ENCODE assay signal across 17 cellular contexts in genomic region chr7:26457702-26458327, GRCh38.
"Had no signal": no experiment of that assay in that cellular context is flagged by ENCODE, and none has a peak within 500 bp of the region (broad histone marks: within the 10 kb centered on the region; RNA-seq: fewer than 3 reads in every experiment).

No MANE protein-coding gene starts in this region.

- H3K4me1 Mint-ChIP-seq: immature natural killer cell; stimulated activated naive CD8-positive, alpha-beta T cell treated with anti-CD3 and anti-CD28 coated beads, Interleukin-15, amount 100 ng/mL, for 72 hours had no signal

- ATAC-seq: activated CD8-positive, alpha-beta T cell treated with anti-CD3 and anti-CD28 coated beads, Interleukin-2, amount 10 ng/mL, durations not matched to agents 7 days and 5 days; left colon; stimulated activated naive CD8-positive, alpha-beta T cell treated with anti-CD3 and anti-CD28 coated beads, Interleukin-15, amount 100 ng/mL, for 72 hours had no signal

- H3K36me3 Mint-ChIP-seq: immature natural killer cell had no signal

- H3K27me3 ChIP-seq: cardiac muscle cell, vagina had no signal

- H3K4me3 ChIP-seq: cardiac muscle cell, thoracic aorta, vagina had no signal

- H3K9me3 Mint-ChIP-seq: activated T-helper 1 cell treated with anti-CD3 and anti-CD28 coated beads, Interleukin-12 subunit alpha, Interleukin-12 subunit beta, Interleukin-2, Interleukin-4 antibody, amounts not matched to agents 30 ng/mL and 10 ng/mL and 1 ng/mL, durations not matched to agents 14 hours and 24 hours and 36 hours; immature natural killer cell; neural crest cell; stimulated activated naive CD8-positive, alpha-beta T cell treated with anti-CD3 and anti-CD28 coated beads, Interleukin-15, amount 100 ng/mL, for 72 hours; T-helper 1 cell treated with Interleukin-12 subunit alpha and Interleukin-12 subunit beta and Interleukin-4 antibody, amounts not matched to agents 30 μg/mL and 1 μg/mL, for 36 hours had no signal

- H3K27ac Mint-ChIP-seq: activated CD8-positive, alpha-beta T cell treated with anti-CD3 and anti-CD28 coated beads, Interleukin-2, amount 10 ng/mL, durations not matched to agents 7 days and 5 days; activated T-helper 1 cell treated with anti-CD3 and anti-CD28 coated beads, Interleukin-12 subunit alpha, Interleukin-12 subunit beta, Interleukin-2, Interleukin-4 antibody, amounts not matched to agents 30 ng/mL and 10 ng/mL and 1 ng/mL, durations not matched to agents 14 hours and 24 hours and 36 hours; immature natural killer cell; stimulated activated naive CD8-positive, alpha-beta T cell treated with anti-CD3 and anti-CD28 coated beads, Interleukin-15, amount 100 ng/mL, for 72 hours; T-helper 1 cell treated with Interleukin-12 subunit alpha and Interleukin-12 subunit beta and Interleukin-4 antibody, amounts not matched to agents 30 μg/mL and 1 μg/mL, for 36 hours had no signal

- H3K4me1 ChIP-seq: vagina had no signal

- DNase-seq: activated CD4-positive, alpha-beta T cell treated with anti-CD3 and anti-CD28 coated beads for 48 hours; activated CD8-positive, alpha-beta memory T cell treated with anti-CD3 and anti-CD28 coated beads, Interleukin-2, amount 50 U/mL, for 48 hours; activated CD8-positive, alpha-beta T cell treated with anti-CD3 and anti-CD28 coated beads, Interleukin-2, amount 10 ng/mL, durations not matched to agents 7 days and 5 days; activated naive CD4-positive, alpha-beta T cell treated with Interleukin-2 at 50 U/mL for 16 hours; effector CD4-positive, alpha-beta T cell; immature natural killer cell; left colon; mammary epithelial cell; stimulated activated CD4-positive, alpha-beta T cell treated with anti-CD3 and anti-CD28 coated beads, Interleukin-4, amount 100 ng/mL, for 1 hour; stimulated activated CD8-positive, alpha-beta memory T cell treated with anti-CD3 and anti-CD28 coated beads, Interleukin-4, amount 100 ng/mL, for 48 hours; stimulated activated naive CD8-positive, alpha-beta T cell treated with anti-CD3 and anti-CD28 coated beads, Interleukin-15, amount 100 ng/mL, for 72 hours had no signal

- H3K4me3 Mint-ChIP-seq: activated CD8-positive, alpha-beta T cell treated with anti-CD3 and anti-CD28 coated beads, Interleukin-2, amount 10 ng/mL, durations not matched to agents 7 days and 5 days; activated T-helper 1 cell treated with anti-CD3 and anti-CD28 coated beads, Interleukin-12 subunit alpha, Interleukin-12 subunit beta, Interleukin-2, Interleukin-4 antibody, amounts not matched to agents 30 ng/mL and 10 ng/mL and 1 ng/mL, durations not matched to agents 14 hours and 24 hours and 36 hours; immature natural killer cell; neural crest cell; stimulated activated naive CD8-positive, alpha-beta T cell treated with anti-CD3 and anti-CD28 coated beads, Interleukin-15, amount 100 ng/mL, for 72 hours; T-helper 1 cell treated with Interleukin-12 subunit alpha and Interleukin-12 subunit beta and Interleukin-4 antibody, amounts not matched to agents 30 μg/mL and 1 μg/mL, for 36 hours had no signal

- H3K36me3 ChIP-seq: cardiac muscle cell, thoracic aorta, vagina had no signal

- H3K9me3 ChIP-seq: thoracic aorta, vagina had no signal

- H3K27ac ChIP-seq: cardiac muscle cell, thoracic aorta, vagina had no signal
